19 cellular contexts compared by ENCODE assay signal in genomic region chr7:17689361-17689760, GRCh38.
"Had no signal": no experiment of that assay in that cellular context is flagged by ENCODE, and none has a peak within 500 bp of the region (broad histone marks: within the 10 kb centered on the region; RNA-seq: fewer than 3 reads in every experiment).

No MANE protein-coding gene starts in this region.

- DNase-seq: activated CD4-positive, alpha-beta T cell treated with anti-CD3 and anti-CD28 coated beads for 4 hours; activated CD8-positive, alpha-beta T cell treated with anti-CD3 and anti-CD28 coated beads for 36 hours; activated effector memory CD4-positive, alpha-beta T cell treated with Interleukin-2 at 50 U/mL for 16 hours; activated T-cell treated with anti-CD3 and anti-CD28 coated beads, Interleukin-2, amount 50 U/mL, for 4 hours; effector CD8-positive, alpha-beta T cell; heart left ventricle; immature natural killer cell; left cardiac atrium; lower lobe of right lung; nephron progenitor cell; occipital lobe; stimulated activated naive CD8-positive, alpha-beta T cell treated with anti-CD3 and anti-CD28 coated beads, Interleukin-15, Interleukin-2, amounts not matched to agents 100 U/mL and 50 U/mL, for 24 hours; T1000; transverse colon had no signal

- H3K4me1 ChIP-seq: adrenal gland, lower lobe of right lung, right atrium auricular region, transverse colon, vagina had no signal

- H3K27me3 ChIP-seq: adrenal gland, heart left ventricle, right atrium auricular region, transverse colon, vagina had no signal

- ATAC-seq: activated CD8-positive, alpha-beta T cell treated with anti-CD3 and anti-CD28 coated beads for 36 hours; activated T-cell treated with anti-CD3 and anti-CD28 coated beads, Interleukin-2, amount 50 U/mL, for 4 hours; stimulated activated naive CD8-positive, alpha-beta T cell treated with anti-CD3 and anti-CD28 coated beads, Interleukin-15, Interleukin-2, amounts not matched to agents 100 U/mL and 50 U/mL, for 24 hours had no signal

- H3K27ac ChIP-seq: adrenal gland, heart left ventricle, lower lobe of right lung, right atrium auricular region, transverse colon, vagina had no signal

- FAIRE-seq: endothelial cell of umbilical vein, frontal cortex had no signal

- H3K9me3 ChIP-seq: adrenal gland, lower lobe of right lung, right atrium auricular region, transverse colon, vagina had no signal

- H3K36me3 ChIP-seq: adrenal gland, heart left ventricle, lower lobe of right lung, right atrium auricular region, transverse colon, vagina had no signal

- H3K4me3 ChIP-seq: adrenal gland, heart left ventricle, lower lobe of right lung, right atrium auricular region, transverse colon, vagina had no signal
